Comparison of ENCODE assay signal across 14 cellular contexts in genomic region chr12:46461459-46461858, GRCh38.
A peak's percentile ranks its signal among the peaks of the same experiment; 100 is the strongest.
DNase-seq lines count a peak whose midpoint lies in the region; ATAC-seq and TF ChIP-seq lines count a peak whose summit lies in the region.
"Had no signal": no experiment of that assay in that cellular context is flagged by ENCODE, and none has a peak within 500 bp of the region (broad histone marks: within the 10 kb centered on the region; RNA-seq: fewer than 3 reads in every experiment).

No MANE protein-coding gene starts in this region.

- H3K4me1 Mint-ChIP-seq in stimulated activated naive B cell treated with anti-CD40 and anti-IgM and Interleukin-4, amounts not matched to agents 10 μg/mL and 1 μg/mL and 100 μg/mL, for 72 hours = peaks cover 30 to 62% of the 10 kb centered on the region in 2 donors

- H2AFZ ChIP-seq in SK-N-SH (ENCODE audit: low read depth) = no peak overlapping the region

- ATAC-seq in mucosa of descending colon = peak; percentile 54
- ATAC-seq in stimulated activated naive B cell treated with anti-CD40 and anti-IgM and Interleukin-4, amounts not matched to agents 10 μg/mL and 1 μg/mL and 100 μg/mL, for 72 hours (replicated peaks) = no peak
- ATAC-seq in HG02884 (IDR thresholded peaks at IDR 0.05; ENCODE audit: unreplicated experiment) = no peak
- ATAC-seq: effector memory CD8-positive, alpha-beta T cell had no signal

- 93% methylated on average over 5 of the region's 5 CpGs for WGBS in SK-N-SH (ENCODE audit: low lambda C conversion rate)
- WGBS in esophagus squamous epithelium, 2 donors = 71 to 75% methylated on average over 5 of the region's 5 CpGs

- H3K27ac ChIP-seq in SK-N-SH (ENCODE audit: low read depth in 2 of 2, low read length in 1 of 2) = peak overlapping the region; percentile 17 to 47; a peak in 2 of 4 replicates
- peak overlapping the region in 3 of 4 donors; percentile 15 to 61 (median 54) for H3K27ac ChIP-seq in esophagus squamous epithelium

- no peak overlapping the region for H3K4me3 ChIP-seq in SK-N-SH (ENCODE audit: low read depth in 2 of 2, low read length in 1 of 2)
- no peak overlapping the region for H3K4me3 ChIP-seq in esophagus squamous epithelium
- no peak overlapping the region for H3K4me3 ChIP-seq in mucosa of descending colon
- H3K4me3 ChIP-seq: transverse colon had no signal

- no peak for TF ChIP-seq CTCF in SK-N-SH (IDR thresholded peaks at IDR 0.05)
- TF ChIP-seq CTCF in esophagus squamous epithelium (IDR thresholded peaks at IDR 0.05) = no peak
- no peak for TF ChIP-seq CTCF in mucosa of descending colon (IDR thresholded peaks at IDR 0.05)

- H3K4me1 ChIP-seq in SK-N-SH (ENCODE audit: control insufficient read depth in 1 of 2, insufficient read depth in 2 of 2, low read depth in 1 of 2, low read length in 1 of 2) = peaks cover 5 to 19% of the 10 kb centered on the region in 2 experiments
- peaks cover 9 to 59% (median 35%) of the 10 kb centered on the region in 3 donors for H3K4me1 ChIP-seq in esophagus squamous epithelium
- H3K4me1 ChIP-seq in mucosa of descending colon (ENCODE audit: low read depth) = no peaks in the 10 kb centered on the region

- no peaks in the 10 kb centered on the region for H3K9me2 ChIP-seq in SK-N-SH

- peak overlapping the region; percentile 72 for H3K27ac Mint-ChIP-seq in stimulated activated naive B cell treated with anti-CD40 and anti-IgM and Interleukin-4, amounts not matched to agents 10 μg/mL and 1 μg/mL and 100 μg/mL, for 72 hours

- H3K9me3 ChIP-seq in SK-N-SH (peaks cover 4% of the 10 kb centered on the region; the same call in 1 of the 2 replicates), esophagus squamous epithelium (no peaks in the 10 kb centered on the region), mucosa of descending colon (no peaks in the 10 kb centered on the region)
- H3K9me3 ChIP-seq: transverse colon had no signal

- H3K9me3 Mint-ChIP-seq in stimulated activated naive B cell treated with anti-CD40 and anti-IgM and Interleukin-4, amounts not matched to agents 10 μg/mL and 1 μg/mL and 100 μg/mL, for 72 hours = no peaks in the 10 kb centered on the region
- H3K9me3 Mint-ChIP-seq: effector memory CD8-positive, alpha-beta T cell had no signal

- H3F3A ChIP-seq in SK-N-SH (replicated peaks; ENCODE audit: insufficient read depth) = peaks cover 20% of the 10 kb centered on the region

- no peaks in the 10 kb centered on the region for H4K20me1 ChIP-seq in SK-N-SH (ENCODE audit: insufficient read depth)

- H3K36me3 ChIP-seq in SK-N-SH (replicated peaks in 1 of 2; ENCODE audit: control insufficient read depth in 1 of 2, insufficient read depth in 2 of 2, low read length in 1 of 2) (no peaks in the 10 kb centered on the region), esophagus squamous epithelium (no peaks in the 10 kb centered on the region), mucosa of descending colon (ENCODE audit: low read depth) (no peaks in the 10 kb centered on the region)
- H3K36me3 ChIP-seq: transverse colon had no signal

- TF ChIP-seq RAD21 in SK-N-SH (IDR thresholded peaks at IDR 0.05; ENCODE audit: low read length) = no peak

- DNase-seq in SK-N-SH = no peak
- no peak for DNase-seq in esophagus squamous epithelium (lab: John Stamatoyannopoulos, UW)
- DNase-seq in mucosa of descending colon = no peak
- no peak for DNase-seq in stimulated activated naive B cell treated with anti-CD40 and anti-IgM and Interleukin-4, amounts not matched to agents 10 μg/mL and 1 μg/mL and 100 μg/mL, for 72 hours
- no peak for DNase-seq in NCI-H774 (lab: John Stamatoyannopoulos, UW)
- no peak for DNase-seq in NCI-H345 (lab: John Stamatoyannopoulos, UW)
- DNase-seq in COR-L47 (lab: John Stamatoyannopoulos, UW) = no peak
- DNase-seq: AML-193; DMS 273 treated with DMSO at 0.1 percent for 48 hours; effector memory CD8-positive, alpha-beta T cell; NCI-H1930; stimulated activated CD4-positive, alpha-beta T cell treated with anti-CD3 and anti-CD28 coated beads, Interleukin-1b, Interleukin-23, amount 100 ng/mL, for 48 hours; transverse colon had no signal

- H3K4me3 Mint-ChIP-seq in stimulated activated naive B cell treated with anti-CD40 and anti-IgM and Interleukin-4, amounts not matched to agents 10 μg/mL and 1 μg/mL and 100 μg/mL, for 72 hours = no peak overlapping the region

- TF ChIP-seq POLR2A in esophagus squamous epithelium (IDR thresholded peaks at IDR 0.05) = no peak

- no peak for TF ChIP-seq EP300 in SK-N-SH (IDR thresholded peaks at IDR 0.05; ENCODE audit: borderline replicate concordance in 1 of 2, low read depth in 1 of 2, low read length in 1 of 2)

- H3K27me3 ChIP-seq in SK-N-SH (ENCODE audit: insufficient read depth) (no peaks in the 10 kb centered on the region), esophagus squamous epithelium (no peaks in the 10 kb centered on the region)
- H3K27me3 ChIP-seq: transverse colon had no signal

- H3K9ac ChIP-seq in SK-N-SH = no peak overlapping the region

- H3K4me2 ChIP-seq in SK-N-SH = no peak overlapping the region

- CTCF ChIA-PET in SK-N-SH (lab: Yijun Ruan, JAX) = no interaction called here

- intact Hi-C loops in esophagus squamous epithelium (cut with DNase I) = no loop called here
- intact Hi-C loops in mucosa of descending colon (cut with DNase I, micrococcal nuclease) = no loop called here

- H3K36me3 Mint-ChIP-seq in stimulated activated naive B cell treated with anti-CD40 and anti-IgM and Interleukin-4, amounts not matched to agents 10 μg/mL and 1 μg/mL and 100 μg/mL, for 72 hours = no peaks in the 10 kb centered on the region

- no peaks in the 10 kb centered on the region for H3K27me3 Mint-ChIP-seq in stimulated activated naive B cell treated with anti-CD40 and anti-IgM and Interleukin-4, amounts not matched to agents 10 μg/mL and 1 μg/mL and 100 μg/mL, for 72 hours
- H3K27me3 Mint-ChIP-seq: effector memory CD8-positive, alpha-beta T cell had no signal

- POLR2A ChIA-PET in SK-N-SH (lab: Yijun Ruan, JAX) = no interaction called here

- H3K79me2 ChIP-seq in SK-N-SH (ENCODE audit: insufficient read depth) = no peaks in the 10 kb centered on the region

TF ChIP-seq in SK-N-SH, 30 proteins besides CTCF, POLR2A, EP300 and RAD21:
- TF ChIP-seq NRF1 (IDR thresholded peaks at IDR 0.05; ENCODE audit: low read depth, low read length) = no peak
